In the genomic region with DNA sequence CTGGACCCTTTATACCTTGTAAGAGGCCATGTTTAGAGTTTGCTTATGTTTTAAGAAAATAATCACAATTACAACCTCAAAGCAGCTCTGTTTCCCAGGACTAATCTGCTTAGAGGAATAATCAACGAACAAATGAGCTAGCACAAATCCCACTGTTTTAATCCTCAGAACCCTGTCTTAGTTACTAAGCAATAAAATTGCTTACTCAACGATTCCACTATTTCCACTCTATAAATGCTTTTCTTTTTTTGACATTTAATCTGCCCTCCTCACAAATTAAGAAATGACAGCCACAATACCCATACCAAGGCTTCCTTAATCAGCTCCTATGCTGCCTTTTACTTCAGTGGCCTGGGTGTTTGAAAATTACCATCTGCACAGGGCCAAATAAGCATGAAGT, we compare ENCODE assay signal across 32 cellular contexts.
"Had no signal": no experiment of that assay in that cellular context is flagged by ENCODE, and none has a peak within 500 bp of the region (broad histone marks: within the 10 kb centered on the region; RNA-seq: fewer than 3 reads in every experiment).

No MANE protein-coding gene starts in this region.

- H3K36me3 Mint-ChIP-seq: natural killer cell had no signal

- H3K4me3 Mint-ChIP-seq: immature natural killer cell; mesothelial cell of epicardium; naive B cell; natural killer cell; nephron progenitor cell; neural progenitor cell; stimulated activated naive B cell treated with anti-CD40 and anti-IgM and Interleukin-4, amounts not matched to agents 10 μg/mL and 1 μg/mL and 100 μg/mL, for 72 hours had no signal

- FAIRE-seq: islet of Langerhans, kidney, urothelium cell line had no signal

- ATAC-seq: left colon; left lung; natural killer cell; psoas muscle; sciatic nerve; stimulated activated naive B cell treated with anti-CD40 and anti-IgM and Interleukin-4, amounts not matched to agents 10 μg/mL and 1 μg/mL and 100 μg/mL, for 72 hours; stimulated activated naive CD8-positive, alpha-beta T cell treated with anti-CD3 and anti-CD28 coated beads, Interleukin-15, Interleukin-2, amounts not matched to agents 100 U/mL and 50 U/mL, for 24 hours; upper lobe of right lung had no signal

- H3K4me2 ChIP-seq: neural progenitor cell had no signal

- H3K9me3 ChIP-seq: left lung, neutrophil, psoas muscle, right atrium auricular region, stomach, testis, thyroid gland, transverse colon, upper lobe of right lung had no signal

- DNase-seq: hippocampal formation; immature natural killer cell; kidney; left colon; left lung; mesendoderm; naive B cell; natural killer cell; nephron progenitor cell; occipital lobe; psoas muscle; stimulated activated CD4-positive, alpha-beta T cell treated with anti-CD3 and anti-CD28 coated beads, Interleukin-12 subunit alpha, Interleukin-12 subunit beta, amount 100 ng/mL, for 4 hours; stimulated activated CD4-positive, alpha-beta T cell treated with anti-CD3 and anti-CD28 coated beads, Interleukin-15, amount 100 ng/mL, for 24 hours; stimulated activated CD4-positive, alpha-beta T cell treated with anti-CD3 and anti-CD28 coated beads, Interleukin-2, amount 100 ng/mL, for 24 hours; stimulated activated CD4-positive, alpha-beta T cell treated with anti-CD3 and anti-CD28 coated beads, Interleukin-4, amount 100 ng/mL, for 1 hour; stimulated activated naive B cell treated with anti-CD40 and anti-IgM and Interleukin-4, amounts not matched to agents 10 μg/mL and 1 μg/mL and 100 μg/mL, for 72 hours; stimulated activated naive CD8-positive, alpha-beta T cell treated with anti-CD3 and anti-CD28 coated beads, Interleukin-15, Interleukin-2, amounts not matched to agents 100 U/mL and 50 U/mL, for 24 hours; stomach; testis; thyroid gland; transverse colon; upper lobe of right lung had no signal

- H3K4me1 Mint-ChIP-seq: immature natural killer cell; mesothelial cell of epicardium; naive B cell; natural killer cell; nephron progenitor cell; neural progenitor cell; stimulated activated naive B cell treated with anti-CD40 and anti-IgM and Interleukin-4, amounts not matched to agents 10 μg/mL and 1 μg/mL and 100 μg/mL, for 72 hours had no signal

- H3K4me3 ChIP-seq: left lung, lung, neural progenitor cell, psoas muscle, right atrium auricular region, skin epidermis, stomach, testis, thyroid gland, transverse colon, upper lobe of right lung had no signal

- H3K4me1 ChIP-seq: left lung, neural progenitor cell, parathyroid adenoma, psoas muscle, right atrium auricular region, stomach, testis, thyroid gland, transverse colon, upper lobe of right lung had no signal

- H3K9me3 Mint-ChIP-seq: immature natural killer cell; natural killer cell; stimulated activated naive B cell treated with anti-CD40 and anti-IgM and Interleukin-4, amounts not matched to agents 10 μg/mL and 1 μg/mL and 100 μg/mL, for 72 hours had no signal

- H3K27ac ChIP-seq: left lung, neural progenitor cell, neutrophil, parathyroid adenoma, psoas muscle, right atrium auricular region, skin epidermis, stomach, testis, thyroid gland, transverse colon, upper lobe of right lung had no signal

- H3K27me3 Mint-ChIP-seq: naive B cell; stimulated activated naive B cell treated with anti-CD40 and anti-IgM and Interleukin-4, amounts not matched to agents 10 μg/mL and 1 μg/mL and 100 μg/mL, for 72 hours had no signal

- H3K27ac Mint-ChIP-seq: immature natural killer cell; mesothelial cell of epicardium; natural killer cell; nephron progenitor cell; neural progenitor cell; stimulated activated naive B cell treated with anti-CD40 and anti-IgM and Interleukin-4, amounts not matched to agents 10 μg/mL and 1 μg/mL and 100 μg/mL, for 72 hours had no signal
